In genomic region chr21:31343030-31343510, GRCh38 we compare ENCODE assay signal across 10 cellular contexts. TPM values are rescaled to one million over a fixed set of nuclear protein-coding genes. Genes with fewer than 3 reads are reported as not detected.
A peak's percentile ranks its signal among the peaks of the same experiment; 100 is the strongest.
DNase-seq lines count a peak whose midpoint lies in the region; ATAC-seq, FAIRE-seq and TF ChIP-seq lines count a peak whose summit lies in the region.
"Had no signal": no experiment of that assay in that cellular context is flagged by ENCODE, and none has a peak within 500 bp of the region (broad histone marks: within the 10 kb centered on the region; RNA-seq: fewer than 3 reads in every experiment).

No MANE protein-coding gene starts in this region.

- H3K36me3 ChIP-seq in Panc1 (ENCODE audit: control insufficient read depth, insufficient read depth, low read length) (no peaks in the 10 kb centered on the region), endocrine pancreas (ENCODE audit: control insufficient read depth, insufficient read depth, low read length) (no peaks in the 10 kb centered on the region)

- peaks cover 6% of the 10 kb centered on the region; the same call in 1 of the 2 replicates for H3K27me3 ChIP-seq in Panc1 (ENCODE audit: control insufficient read depth, insufficient read depth, low read length)
- no peaks in the 10 kb centered on the region for H3K27me3 ChIP-seq in endocrine pancreas (ENCODE audit: control insufficient read depth, insufficient read depth, low read length)

- no peak for ATAC-seq in Panc1
- ATAC-seq in GM18867 (IDR thresholded peaks at IDR 0.05; ENCODE audit: unreplicated experiment), result no peak
- ATAC-seq in GM19467 (IDR thresholded peaks at IDR 0.05; ENCODE audit: unreplicated experiment), result no peak

- TF ChIP-seq CTCF in CD14-positive monocyte (IDR thresholded peaks at IDR 0.05) (no peak), Panc1 (IDR thresholded peaks at IDR 0.05) (no peak), nephron (IDR thresholded peaks at IDR 0.05; ENCODE audit: unreplicated experiment in 3 of 3) (no peak)

- no TSS peak for BruUV-seq in Panc1 (replicated peaks; lab: Mats Ljungman, UMichigan)

- H3K27ac Mint-ChIP-seq in CD14-positive monocyte, result peak overlapping the region; percentile 84 to 96 (median 93)
- H3K27ac Mint-ChIP-seq in nephron, result no peak overlapping the region

- CTCF ChIA-PET in Panc1 (lab: Charles Lee), result no interaction called here

- H3K9ac ChIP-seq in endocrine pancreas (ENCODE audit: control insufficient read depth, insufficient read depth, low read length), result peak overlapping the region; percentile 15
- H3K9ac ChIP-seq: parathyroid adenoma had no signal

- H3K4me1 Mint-ChIP-seq in CD14-positive monocyte, result peaks cover 63% of the 10 kb centered on the region
- peaks cover 33% of the 10 kb centered on the region for H3K4me1 Mint-ChIP-seq in nephron

- intact Hi-C loops in CD14-positive monocyte (cut with micrococcal nuclease), result loop anchor here (5.0 to 10.0 kb wide), 2 partner anchors 102 to 141 kb away; no protein-coding TSS in a partner anchor
- intact Hi-C loops in Panc1 (cut with micrococcal nuclease; ENCODE audit: unreplicated experiment), result no loop called here

- H3K36me3 Mint-ChIP-seq in CD14-positive monocyte (peaks cover 8 to 13% of the 10 kb centered on the region in 2 donors), nephron (ENCODE audit: low read depth) (no peaks in the 10 kb centered on the region)

- H3K27me3 Mint-ChIP-seq in CD14-positive monocyte (ENCODE audit: low read depth in 3 of 3), result peaks cover 17 to 22% (median 18%) of the 10 kb centered on the region in 3 donors
- peaks cover 78% of the 10 kb centered on the region for H3K27me3 Mint-ChIP-seq in nephron (ENCODE audit: low read depth)

- H3K27ac ChIP-seq in Panc1 (ENCODE audit: low read length), result no peak overlapping the region
- H3K27ac ChIP-seq: parathyroid adenoma had no signal

- H3K4me1 ChIP-seq in Panc1 (ENCODE audit: control insufficient read depth, insufficient read depth, low read length) (no peaks in the 10 kb centered on the region), endocrine pancreas (ENCODE audit: control insufficient read depth, insufficient read depth, low read length) (peaks cover 7% of the 10 kb centered on the region)
- H3K4me1 ChIP-seq: parathyroid adenoma had no signal

- H3K4me3 ChIP-seq in Panc1 (ENCODE audit: low read depth in 2 of 2, low read length in 2 of 2) (peak overlapping the region; percentile 39 to 74), endocrine pancreas (ENCODE audit: control insufficient read depth, insufficient read depth, low read length) (peak overlapping the region; percentile 76)

- H3K9me3 Mint-ChIP-seq in CD14-positive monocyte (peaks cover 0 to 4% (median 2%) of the 10 kb centered on the region in 7 donors), nephron (no peaks in the 10 kb centered on the region)

- in situ Hi-C loops in Panc1 (cut with HindIII; ENCODE audit: low pct_unique_long_range_greater_than_20kb, low sequenced_read_pairs), result no loop called here

- H3K4me3 Mint-ChIP-seq in CD14-positive monocyte, result peak overlapping the region; percentile 99
- H3K4me3 Mint-ChIP-seq in nephron, result peak overlapping the region; percentile 89 to 92 (median 90)

- DNase-seq in CD14-positive monocyte (ENCODE audit: low spot score) (no peak), Panc1 (ENCODE audit: low read depth, low spot score) (no peak), GM19239 (ENCODE audit: insufficient read length, low spot score) (no peak), NCI-H526 (lab: John Stamatoyannopoulos, UW) (no peak)

- no peaks in the 10 kb centered on the region for H3K9me3 ChIP-seq in Panc1 (ENCODE audit: control insufficient read depth, insufficient read depth, low read depth, low read length)
- no peaks in the 10 kb centered on the region for H3K9me3 ChIP-seq in endocrine pancreas (ENCODE audit: control insufficient read depth, low read length)

- POLR2A ChIA-PET in Panc1 (lab: Charles Lee), result interaction anchor here (0.6 kb wide), 1 partner anchor 82 kb away, joined by 7 read pairs; no protein-coding TSS in a partner anchor

- no peak for FAIRE-seq in GM19239 (lab: Jason Lieb, UNC)
- FAIRE-seq: endothelial cell of umbilical vein had no signal

RNA-seq across cellular contexts. Expression of gene TIAM1, which starts 1.0 kb away (rescaled TPM):
- 10 to 100 TPM; 17.7 to 45.3 TPM for polyA plus RNA-seq in CD14-positive monocyte
- total RNA-seq in Panc1 (2021; ENCODE audit: unreplicated experiment), result 3.7 TPM
- 1.9 TPM for polyA plus RNA-seq in Panc1 (2012; ENCODE audit: insufficient read length)

Comparison
In these comparisons a context has a peak if more than half of its experiments do, and no peak if none do; other contexts are left out.
1. H3K27ac Mint-ChIP-seq: peak in CD14-positive monocyte (7 of 7); none in nephron (0 of 3).